1 cellular context compared by ENCODE assay signal in genomic region chr2:186044761-186045160, GRCh38.
TF ChIP-seq lines count a peak whose summit lies in the region.

No MANE protein-coding gene starts in this region.

TF ChIP-seq in SK-N-SH, 30 proteins besides CTCF, POLR2A, EP300 and RAD21 (continued from another document):
- TF ChIP-seq PBX3 (IDR thresholded peaks at IDR 0.05) (peak; percentile 40; the same call in 1 of the 2 replicates), NFIC (IDR thresholded peaks at IDR 0.05; ENCODE audit: borderline replicate concordance) (no peak), GATA2 (CRISPR knock-in tag; IDR thresholded peaks at IDR 0.05) (peak; percentile 52), FOSL2 (IDR thresholded peaks at IDR 0.05; ENCODE audit: borderline replicate concordance, low read depth) (no peak)
